ENCODE assay signal across 9 cellular contexts in the genomic region with DNA sequence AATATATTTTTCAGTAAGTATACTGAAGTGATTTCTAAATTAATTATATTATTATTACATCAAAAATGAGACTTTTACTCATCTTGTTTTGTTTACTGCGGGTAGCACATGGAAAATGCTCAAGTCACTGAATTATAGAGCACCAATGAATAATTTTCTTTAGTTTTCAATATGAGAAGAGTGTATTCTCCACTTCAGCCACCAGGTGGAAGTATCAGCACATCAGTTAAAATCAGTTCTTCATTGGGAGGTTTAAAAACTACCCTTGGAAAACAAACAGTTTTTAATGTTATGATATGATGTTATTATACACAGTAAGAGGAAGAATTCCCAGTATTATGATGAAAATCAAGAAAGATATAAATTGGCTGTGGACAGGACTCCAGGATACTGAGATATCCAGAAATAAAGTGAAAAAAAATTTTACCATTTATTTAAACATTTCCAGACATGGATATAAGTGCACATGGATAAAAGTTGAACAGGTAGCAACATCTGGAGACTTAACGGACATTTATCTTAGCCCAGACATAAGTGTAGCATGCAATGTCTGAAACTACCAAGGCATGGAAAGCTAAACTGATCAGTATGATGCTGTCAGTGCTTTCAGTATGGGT.
A peak's percentile ranks its signal among the peaks of the same experiment; 100 is the strongest.
DNase-seq lines count a peak whose midpoint lies in the region; TF ChIP-seq lines count a peak whose summit lies in the region.
"Had no signal": no experiment of that assay in that cellular context is flagged by ENCODE, and none has a peak within 500 bp of the region (broad histone marks: within the 10 kb centered on the region; RNA-seq: fewer than 3 reads in every experiment).

No MANE protein-coding gene starts in this region.

- no peaks in the 10 kb centered on the region for H4K20me1 ChIP-seq in PC-9 (ENCODE audit: insufficient read depth)

- no peak overlapping the region for H3K4me3 ChIP-seq in PC-9
- H3K4me3 ChIP-seq in epithelial cell of esophagus (ENCODE audit: low read length) = no peak overlapping the region
- no peak overlapping the region for H3K4me3 ChIP-seq in neutrophil (ENCODE audit: low read depth in 1 of 2, low read length in 1 of 2)

- H3K4me2 ChIP-seq in PC-9 = no peak overlapping the region

- no TSS peak for BruUV-seq in PC-9 (replicated peaks; lab: Mats Ljungman, UMichigan)

- no peaks in the 10 kb centered on the region for H3K9me2 ChIP-seq in PC-9 (ENCODE audit: insufficient read depth)

- no peaks in the 10 kb centered on the region for H3K27me3 ChIP-seq in PC-9 (ENCODE audit: insufficient read depth, low read depth)
- H3K27me3 ChIP-seq in neutrophil = peaks cover 29% of the 10 kb centered on the region

- TF ChIP-seq CTCF in PC-9 (conservative IDR thresholded peaks at IDR 0.05) (peak; percentile 92), epithelial cell of esophagus (IDR thresholded peaks at IDR 0.05; ENCODE audit: insufficient read depth, low read depth, low read length, missing control alignments) (peak; percentile 70), neutrophil (IDR thresholded peaks at IDR 0.05) (peak; percentile 69)

- peaks cover 6% of the 10 kb centered on the region for H3K27me3 Mint-ChIP-seq in activated CD4-positive, alpha-beta T cell treated with anti-CD3 and anti-CD28 coated beads, Interleukin-2, amount 10 ng/mL, durations not matched to agents 7 days and 5 days

- no peaks in the 10 kb centered on the region for H3K36me3 Mint-ChIP-seq in activated CD4-positive, alpha-beta T cell treated with anti-CD3 and anti-CD28 coated beads, Interleukin-2, amount 10 ng/mL, durations not matched to agents 7 days and 5 days (ENCODE audit: low read depth)
- H3K36me3 Mint-ChIP-seq: activated naive CD4-positive, alpha-beta T cell treated with anti-CD3 and anti-CD28 coated beads, Interleukin-2, amount 50 U/mL, for 24 hours had no signal

- H3F3A ChIP-seq in PC-9 (ENCODE audit: insufficient read depth, low read depth) = no peaks in the 10 kb centered on the region

- no peaks in the 10 kb centered on the region for H3K9me3 Mint-ChIP-seq in activated CD4-positive, alpha-beta T cell treated with anti-CD3 and anti-CD28 coated beads, Interleukin-2, amount 10 ng/mL, durations not matched to agents 7 days and 5 days
- H3K9me3 Mint-ChIP-seq: activated naive CD4-positive, alpha-beta T cell treated with anti-CD3 and anti-CD28 coated beads, Interleukin-2, amount 50 U/mL, for 24 hours had no signal

- H2AFZ ChIP-seq in PC-9 = no peak overlapping the region

- intact Hi-C loops in PC-9 (cut with micrococcal nuclease; ENCODE audit: unreplicated experiment) = loop anchor here (1.0 to 5.0 kb wide), 3 partner anchors 1351 to 1901 kb away; no protein-coding TSS in a partner anchor

- H3K27ac ChIP-seq in PC-9 = no peak overlapping the region
- H3K27ac ChIP-seq in neutrophil = no peak overlapping the region

- CTCF ChIA-PET in activated CD4-positive, alpha-beta T cell treated with anti-CD3 and anti-CD28 coated beads, Interleukin-2, amount 10 ng/mL, durations not matched to agents 7 days and 5 days (lab: Charles Lee) = no interaction called here
- CTCF ChIA-PET in PC-9 (lab: Charles Lee) = no interaction called here

- no peaks in the 10 kb centered on the region for H3K36me3 ChIP-seq in PC-9 (ENCODE audit: low read depth)
- no peaks in the 10 kb centered on the region for H3K36me3 ChIP-seq in neutrophil

- POLR2A ChIA-PET in activated CD4-positive, alpha-beta T cell treated with anti-CD3 and anti-CD28 coated beads, Interleukin-2, amount 10 ng/mL, durations not matched to agents 7 days and 5 days (lab: Charles Lee) = no interaction called here
- POLR2A ChIA-PET in PC-9 (lab: Charles Lee; ENCODE audit: unreplicated experiment) = interaction anchor here (0.7 kb wide), 1 partner anchor 513 kb away, joined by 4 read pairs; no protein-coding TSS in a partner anchor

- no peaks in the 10 kb centered on the region for H3K4me1 ChIP-seq in PC-9 (replicated peaks; ENCODE audit: insufficient read depth)
- H3K4me1 ChIP-seq in neutrophil (ENCODE audit: control insufficient read depth in 1 of 2, insufficient read depth in 1 of 2, low read depth in 1 of 2, low read length in 1 of 2) = no peaks in the 10 kb centered on the region

- H3K4me3 Mint-ChIP-seq in activated CD4-positive, alpha-beta T cell treated with anti-CD3 and anti-CD28 coated beads, Interleukin-2, amount 10 ng/mL, durations not matched to agents 7 days and 5 days = no peak overlapping the region
- H3K4me3 Mint-ChIP-seq: activated naive CD4-positive, alpha-beta T cell treated with anti-CD3 and anti-CD28 coated beads, Interleukin-2, amount 50 U/mL, for 24 hours had no signal

- H3K79me2 ChIP-seq in PC-9 (ENCODE audit: low read depth) = no peaks in the 10 kb centered on the region

- H3K27ac Mint-ChIP-seq in activated CD4-positive, alpha-beta T cell treated with anti-CD3 and anti-CD28 coated beads, Interleukin-2, amount 10 ng/mL, durations not matched to agents 7 days and 5 days = no peak overlapping the region
- H3K27ac Mint-ChIP-seq: activated naive CD4-positive, alpha-beta T cell treated with anti-CD3 and anti-CD28 coated beads, Interleukin-2, amount 50 U/mL, for 24 hours had no signal

- no peaks in the 10 kb centered on the region for H3K9me3 ChIP-seq in PC-9 (ENCODE audit: insufficient read depth, low read depth)
- no peaks in the 10 kb centered on the region for H3K9me3 ChIP-seq in neutrophil

- peak; percentile 22 for DNase-seq in activated CD4-positive, alpha-beta T cell treated with anti-CD3 and anti-CD28 coated beads, Interleukin-2, amount 10 ng/mL, durations not matched to agents 7 days and 5 days
- no peak for DNase-seq in activated CD4-positive, alpha-beta T cell treated with anti-CD3 and anti-CD28 coated beads, Interleukin-2, amount 50 U/mL, for 4 hours
- DNase-seq in HT-29 (ENCODE audit: low spot score) (peak; percentile 70), PC-9 (peak in 1 of 2 experiments; percentile 1), epithelial cell of esophagus (ENCODE audit: low read depth) (peak; percentile 56), NCI-H524 treated with DMSO at 0.1 percent for 48 hours (lab: John Stamatoyannopoulos, UW) (no peak), UCSD-AML1 (lab: John Stamatoyannopoulos, UW; ENCODE audit: unreplicated experiment) (no peak)

- no peaks in the 10 kb centered on the region for H3K4me1 Mint-ChIP-seq in activated CD4-positive, alpha-beta T cell treated with anti-CD3 and anti-CD28 coated beads, Interleukin-2, amount 10 ng/mL, durations not matched to agents 7 days and 5 days
- H3K4me1 Mint-ChIP-seq: activated naive CD4-positive, alpha-beta T cell treated with anti-CD3 and anti-CD28 coated beads, Interleukin-2, amount 50 U/mL, for 24 hours had no signal

Comparison
In these comparisons a context has a peak if more than half of its experiments do, and no peak if none do; other contexts are left out.
1. DNase-seq: peak in activated CD4-positive, alpha-beta T cell treated with anti-CD3 and anti-CD28 coated beads, Interleukin-2, amount 10 ng/mL, durations not matched to agents 7 days and 5 days (single experiment), HT-29 (single experiment) and epithelial cell of esophagus (single experiment); none in activated CD4-positive, alpha-beta T cell treated with anti-CD3 and anti-CD28 coated beads, Interleukin-2, amount 50 U/mL, for 4 hours (0 of 2), NCI-H524 treated with DMSO at 0.1 percent for 48 hours (single experiment) and UCSD-AML1 (single experiment).
2. Peak in every context shown above with its lines, with median percentiles within 50 percentile points of each other: CTCF ChIP-seq.